Comparison of ENCODE assay signal across 22 cellular contexts in the genomic region with DNA sequence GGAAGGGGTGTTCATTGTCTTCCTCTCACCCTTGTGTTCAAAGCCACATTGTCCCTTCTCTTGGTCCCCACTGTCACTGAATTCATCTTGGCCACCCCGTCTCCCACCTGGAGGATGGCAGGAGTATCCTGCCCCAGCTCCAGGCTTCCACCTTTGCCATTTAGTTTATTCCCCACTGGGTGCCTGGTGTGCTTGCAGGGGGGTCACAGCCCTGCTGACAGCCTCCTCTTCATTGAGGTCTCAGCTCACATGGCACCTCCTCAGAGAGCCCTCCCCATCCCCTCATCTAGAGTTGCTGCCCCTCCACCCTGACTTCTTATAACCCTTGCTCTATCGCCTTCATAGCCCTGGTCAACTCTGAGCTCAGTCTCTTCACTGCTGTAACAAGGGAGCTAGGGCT. TPM values are rescaled to one million over a fixed set of nuclear protein-coding genes. Genes with fewer than 3 reads are reported as not detected.
DNase-seq lines count a peak whose midpoint lies in the region; ATAC-seq and TF ChIP-seq lines count a peak whose summit lies in the region.
"Had no signal": no experiment of that assay in that cellular context is flagged by ENCODE, and none has a peak within 500 bp of the region (broad histone marks: within the 10 kb centered on the region; RNA-seq: fewer than 3 reads in every experiment).

No MANE protein-coding gene starts in this region.

- H3K9me3 ChIP-seq in lower lobe of right lung (no peaks in the 10 kb centered on the region), suprapubic skin (no peaks in the 10 kb centered on the region)
- H3K9me3 ChIP-seq: BLaER1 treated with 17β-estradiol and CSF1 and Interleukin-3, amounts not matched to agents 10 nM and 100 nM had no signal

- H3K4me3 ChIP-seq in lower lobe of right lung (no peak overlapping the region), suprapubic skin (no peak overlapping the region)
- H3K4me3 ChIP-seq: BLaER1 treated with 17β-estradiol and CSF1 and Interleukin-3, amounts not matched to agents 10 nM and 100 nM had no signal

- peaks cover 8% of the 10 kb centered on the region for H3K36me3 Mint-ChIP-seq in T-helper 1 cell treated with Interleukin-12 subunit alpha and Interleukin-12 subunit beta and Interleukin-4 antibody, amounts not matched to agents 30 μg/mL and 1 μg/mL, for 36 hours (ENCODE audit: low read depth)
- no peaks in the 10 kb centered on the region for H3K36me3 Mint-ChIP-seq in mesothelial cell of epicardium
- H3K36me3 Mint-ChIP-seq: activated naive CD4-positive, alpha-beta T cell treated with anti-CD3 and anti-CD28 coated beads, Interleukin-2, amount 50 U/mL, for 72 hours; memory B cell had no signal

- ATAC-seq in lower lobe of right lung (no peak), GM21619 (IDR thresholded peaks at IDR 0.05; ENCODE audit: unreplicated experiment) (no peak)
- ATAC-seq: activated naive CD4-positive, alpha-beta T cell treated with anti-CD3 and anti-CD28 coated beads, Interleukin-2, amount 50 U/mL, for 72 hours; foreskin keratinocyte had no signal

- DNase-seq in T-helper 1 cell (no peak), caudate nucleus (lab: John Stamatoyannopoulos, UW) (no peak), lower lobe of right lung (no peak), suprapubic skin (ENCODE audit: low spot score in 2 of 2) (no peak), nucleus accumbens (lab: John Stamatoyannopoulos, UW) (no peak), mesothelial cell of epicardium (ENCODE audit: low spot score in 2 of 2, unreplicated experiment in 2 of 2) (no peak)
- DNase-seq: activated CD4-positive, alpha-beta T cell treated with anti-CD3 and anti-CD28 coated beads, Interleukin-2, amount 10 ng/mL, durations not matched to agents 24 days and 14 days; activated T-cell treated with anti-CD3 and anti-CD28 coated beads, Interleukin-2, amount 50 U/mL, for 1 hour; brain microvascular endothelial cell; DMS 273 treated with DMSO at 0.1 percent for 48 hours; effector memory CD4-positive, alpha-beta T cell; foreskin keratinocyte; GOT3; NCI-H1436 treated with DMSO at 0.1 percent for 48 hours; trophoblast cell had no signal

- no peaks in the 10 kb centered on the region for H3K9me3 Mint-ChIP-seq in T-helper 1 cell treated with Interleukin-12 subunit alpha and Interleukin-12 subunit beta and Interleukin-4 antibody, amounts not matched to agents 30 μg/mL and 1 μg/mL, for 36 hours
- H3K9me3 Mint-ChIP-seq in mesothelial cell of epicardium = no peaks in the 10 kb centered on the region
- H3K9me3 Mint-ChIP-seq: activated CD4-positive, alpha-beta T cell treated with anti-CD3 and anti-CD28 coated beads, Interleukin-2, amount 10 ng/mL, durations not matched to agents 24 days and 14 days; activated naive CD4-positive, alpha-beta T cell treated with anti-CD3 and anti-CD28 coated beads, Interleukin-2, amount 50 U/mL, for 72 hours had no signal

- no peak for TF ChIP-seq POLR2A in suprapubic skin (IDR thresholded peaks at IDR 0.05)

- 85% methylated on average over 2 of the region's 2 CpGs for WGBS in suprapubic skin

- peaks cover 29% of the 10 kb centered on the region for H3K4me1 ChIP-seq in lower lobe of right lung
- H3K4me1 ChIP-seq in suprapubic skin = peaks cover 55% of the 10 kb centered on the region

- H3K27ac ChIP-seq in caudate nucleus (ENCODE audit: low read depth, low read length) = peak overlapping the region; percentile 72
- peak overlapping the region; percentile 41 for H3K27ac ChIP-seq in lower lobe of right lung
- peak overlapping the region; percentile 83 for H3K27ac ChIP-seq in suprapubic skin
- H3K27ac ChIP-seq: 22Rv1, brain microvascular endothelial cell, foreskin keratinocyte had no signal

- no peak overlapping the region for H3K4me3 Mint-ChIP-seq in T-helper 1 cell treated with Interleukin-12 subunit alpha and Interleukin-12 subunit beta and Interleukin-4 antibody, amounts not matched to agents 30 μg/mL and 1 μg/mL, for 36 hours
- no peak overlapping the region for H3K4me3 Mint-ChIP-seq in mesothelial cell of epicardium
- H3K4me3 Mint-ChIP-seq: activated CD4-positive, alpha-beta T cell treated with anti-CD3 and anti-CD28 coated beads, Interleukin-2, amount 10 ng/mL, durations not matched to agents 24 days and 14 days; memory B cell had no signal

- H3K27me3 ChIP-seq in lower lobe of right lung (ENCODE audit: low read depth) (no peaks in the 10 kb centered on the region), suprapubic skin (no peaks in the 10 kb centered on the region)
- H3K27me3 ChIP-seq: brain microvascular endothelial cell, foreskin keratinocyte had no signal

- TF ChIP-seq CTCF in lower lobe of right lung (IDR thresholded peaks at IDR 0.05) (no peak), suprapubic skin (IDR thresholded peaks at IDR 0.05) (no peak), mesothelial cell of epicardium (IDR thresholded peaks at IDR 0.05; ENCODE audit: unreplicated experiment) (no peak)

- intact Hi-C loops in lower lobe of right lung (cut with DNase I) = no loop called here

- peaks cover 25% of the 10 kb centered on the region for H3K27me3 Mint-ChIP-seq in T-helper 1 cell treated with Interleukin-12 subunit alpha and Interleukin-12 subunit beta and Interleukin-4 antibody, amounts not matched to agents 30 μg/mL and 1 μg/mL, for 36 hours (ENCODE audit: low read depth)
- H3K27me3 Mint-ChIP-seq in mesothelial cell of epicardium (ENCODE audit: low read depth) = no peaks in the 10 kb centered on the region

- H3K36me3 ChIP-seq in lower lobe of right lung (no peaks in the 10 kb centered on the region), suprapubic skin (no peaks in the 10 kb centered on the region)
- H3K36me3 ChIP-seq: BLaER1 treated with 17β-estradiol and CSF1 and Interleukin-3, amounts not matched to agents 10 nM and 100 nM; brain microvascular endothelial cell had no signal

- peaks cover 52% of the 10 kb centered on the region for H3K4me1 Mint-ChIP-seq in T-helper 1 cell treated with Interleukin-12 subunit alpha and Interleukin-12 subunit beta and Interleukin-4 antibody, amounts not matched to agents 30 μg/mL and 1 μg/mL, for 36 hours (ENCODE audit: low read depth)
- H3K4me1 Mint-ChIP-seq in mesothelial cell of epicardium = peaks cover 2% of the 10 kb centered on the region

- no peak for TF ChIP-seq EP300 in suprapubic skin (IDR thresholded peaks at IDR 0.05)

- H3K27ac Mint-ChIP-seq in T-helper 1 cell treated with Interleukin-12 subunit alpha and Interleukin-12 subunit beta and Interleukin-4 antibody, amounts not matched to agents 30 μg/mL and 1 μg/mL, for 36 hours = peak overlapping the region; percentile 12
- no peak overlapping the region for H3K27ac Mint-ChIP-seq in mesothelial cell of epicardium
- H3K27ac Mint-ChIP-seq: activated naive CD4-positive, alpha-beta T cell treated with anti-CD3 and anti-CD28 coated beads, Interleukin-2, amount 50 U/mL, for 72 hours; memory B cell had no signal

RNA-seq across cellular contexts. Expression of a gene that starts 36.6 kb away (rescaled TPM):
- total RNA-seq in lower lobe of right lung = 40.7 TPM
- 100 to 1,000 TPM in 2 of 4 donors, 10 to 100 TPM in 2; 74.4 to 116 (median 97.0) TPM for total RNA-seq in suprapubic skin
- total RNA-seq in mesothelial cell of epicardium = 21.8 to 22.4 TPM (median 22.0 TPM) in 3 replicates

RNA-seq across cellular contexts. Expression of a gene that starts 42.6 kb away (rescaled TPM):
- total RNA-seq in lower lobe of right lung (not detected), suprapubic skin (1 to 10 TPM in 3 of 4 donors, not detected in 1; 1.6 to 4.7 (median 4.7) TPM), mesothelial cell of epicardium (not detected in 3 replicates)
- total RNA-seq: activated CD4-positive, alpha-beta T cell treated with anti-CD3 and anti-CD28 coated beads, Interleukin-2, amount 10 ng/mL, durations not matched to agents 24 days and 14 days; activated naive CD4-positive, alpha-beta T cell treated with anti-CD3 and anti-CD28 coated beads, Interleukin-2, amount 50 U/mL, for 72 hours; foreskin keratinocyte; NCI-H460 had no signal
